15 cellular contexts compared by ENCODE assay signal in the genomic region with DNA sequence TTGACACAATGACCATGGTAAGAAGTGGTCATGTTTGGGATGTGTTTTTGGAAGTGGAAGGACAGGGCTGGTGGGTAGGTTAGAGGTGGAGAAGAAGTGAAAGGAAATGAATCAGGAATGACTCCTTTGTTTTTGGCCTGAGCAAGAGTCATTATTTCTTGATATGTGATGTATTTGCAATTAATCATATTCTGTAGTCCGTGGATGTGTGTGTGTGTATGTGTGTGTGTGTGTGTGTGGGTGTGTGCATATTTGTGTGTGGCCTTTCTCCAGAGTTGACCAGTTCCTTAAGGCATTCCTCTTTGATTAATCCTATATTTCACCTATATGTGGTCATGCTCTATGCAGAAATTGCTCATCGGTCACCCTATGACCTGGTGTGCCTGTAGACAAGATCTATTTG.
DNase-seq lines count a peak whose midpoint lies in the region; ATAC-seq and TF ChIP-seq lines count a peak whose summit lies in the region.
"Had no signal": no experiment of that assay in that cellular context is flagged by ENCODE, and none has a peak within 500 bp of the region (broad histone marks: within the 10 kb centered on the region; RNA-seq: fewer than 3 reads in every experiment).

No MANE protein-coding gene starts in this region.

- CTCF ChIA-PET in GM10248 (lab: Yijun Ruan, JAX): interaction anchor here (1.8 kb wide), 1 partner anchor 24 kb away, joined by 3 read pairs; no protein-coding TSS in a partner anchor

- H3K36me3 Mint-ChIP-seq in natural killer cell: peaks cover 6% of the 10 kb centered on the region
- peaks cover 6% of the 10 kb centered on the region for H3K36me3 Mint-ChIP-seq in natural killer cell treated with Interleukin-12 subunit alpha and Interleukin-12 subunit beta and Interleukin-15 and Interleukin-18, amount 100 ng/mL, for 72 hours
- H3K36me3 Mint-ChIP-seq in activated T-helper 17 cell treated with anti-CD3 and anti-CD28 coated beads, Interleukin-2, amount 50 U/mL, for 72 hours (ENCODE audit: low read depth): no peaks in the 10 kb centered on the region
- peaks cover 7% of the 10 kb centered on the region for H3K36me3 Mint-ChIP-seq in activated T-cell treated with anti-CD3 and anti-CD28 coated beads, Interleukin-2, amount 50 U/mL, for 4 hours (ENCODE audit: insufficient read depth)
- peaks cover 15% of the 10 kb centered on the region for H3K36me3 Mint-ChIP-seq in activated CD4-positive, alpha-beta T cell treated with anti-CD3 and anti-CD28 coated beads, Interleukin-2, amount 10 ng/mL, durations not matched to agents 24 days and 14 days (ENCODE audit: low read depth)

- TF ChIP-seq CTCF in natural killer cell (IDR thresholded peaks at IDR 0.05) (no peak), GM10248 (IDR thresholded peaks at IDR 0.05; ENCODE audit: control extremely low read depth, extremely low read depth, low read depth, missing control alignments) (no peak)

- POLR2A ChIA-PET in GM10248 (lab: Yijun Ruan, JAX): no interaction called here

- H3K9me3 Mint-ChIP-seq in natural killer cell: no peaks in the 10 kb centered on the region
- peaks cover 3% of the 10 kb centered on the region for H3K9me3 Mint-ChIP-seq in natural killer cell treated with Interleukin-12 subunit alpha and Interleukin-12 subunit beta and Interleukin-15 and Interleukin-18, amount 100 ng/mL, for 72 hours
- H3K9me3 Mint-ChIP-seq in activated T-helper 17 cell treated with anti-CD3 and anti-CD28 coated beads, Interleukin-2, amount 50 U/mL, for 72 hours: no peaks in the 10 kb centered on the region
- no peaks in the 10 kb centered on the region for H3K9me3 Mint-ChIP-seq in activated T-cell treated with anti-CD3 and anti-CD28 coated beads, Interleukin-2, amount 50 U/mL, for 4 hours
- H3K9me3 Mint-ChIP-seq in activated CD4-positive, alpha-beta T cell treated with anti-CD3 and anti-CD28 coated beads, Interleukin-2, amount 10 ng/mL, durations not matched to agents 24 days and 14 days: no peaks in the 10 kb centered on the region

- H3K4me3 Mint-ChIP-seq in natural killer cell: no peak overlapping the region
- H3K4me3 Mint-ChIP-seq in natural killer cell treated with Interleukin-12 subunit alpha and Interleukin-12 subunit beta and Interleukin-15 and Interleukin-18, amount 100 ng/mL, for 72 hours: no peak overlapping the region
- no peak overlapping the region for H3K4me3 Mint-ChIP-seq in activated T-helper 17 cell treated with anti-CD3 and anti-CD28 coated beads, Interleukin-2, amount 50 U/mL, for 72 hours
- H3K4me3 Mint-ChIP-seq in activated T-cell treated with anti-CD3 and anti-CD28 coated beads, Interleukin-2, amount 50 U/mL, for 4 hours: no peak overlapping the region
- no peak overlapping the region for H3K4me3 Mint-ChIP-seq in activated CD4-positive, alpha-beta T cell treated with anti-CD3 and anti-CD28 coated beads, Interleukin-2, amount 10 ng/mL, durations not matched to agents 24 days and 14 days
- H3K4me3 Mint-ChIP-seq: stimulated activated naive CD8-positive, alpha-beta T cell treated with anti-CD3 and anti-CD28 coated beads, Interleukin-15, Interleukin-2, amounts not matched to agents 100 ng/mL and 50 ng/mL, for 24 hours had no signal

- peak overlapping the region; percentile 77 to 84 for H3K27ac Mint-ChIP-seq in natural killer cell
- no peak overlapping the region for H3K27ac Mint-ChIP-seq in natural killer cell treated with Interleukin-12 subunit alpha and Interleukin-12 subunit beta and Interleukin-15 and Interleukin-18, amount 100 ng/mL, for 72 hours
- peak overlapping the region; percentile 3 for H3K27ac Mint-ChIP-seq in activated T-helper 17 cell treated with anti-CD3 and anti-CD28 coated beads, Interleukin-2, amount 50 U/mL, for 72 hours
- H3K27ac Mint-ChIP-seq in activated CD4-positive, alpha-beta T cell treated with anti-CD3 and anti-CD28 coated beads, Interleukin-2, amount 10 ng/mL, durations not matched to agents 24 days and 14 days: no peak overlapping the region
- H3K27ac Mint-ChIP-seq: stimulated activated naive CD8-positive, alpha-beta T cell treated with anti-CD3 and anti-CD28 coated beads, Interleukin-15, Interleukin-2, amounts not matched to agents 100 ng/mL and 50 ng/mL, for 24 hours had no signal

- intact Hi-C loops in natural killer cell (cut with micrococcal nuclease): no loop called here
- intact Hi-C loops in activated CD4-positive, alpha-beta T cell treated with anti-CD3 and anti-CD28 coated beads, Interleukin-2, amount 10 ng/mL, durations not matched to agents 24 days and 14 days (cut with micrococcal nuclease): no loop called here

- no peaks in the 10 kb centered on the region for H3K27me3 Mint-ChIP-seq in natural killer cell (ENCODE audit: low read depth in 2 of 2)
- no peaks in the 10 kb centered on the region for H3K27me3 Mint-ChIP-seq in natural killer cell treated with Interleukin-12 subunit alpha and Interleukin-12 subunit beta and Interleukin-15 and Interleukin-18, amount 100 ng/mL, for 72 hours
- H3K27me3 Mint-ChIP-seq in activated T-helper 17 cell treated with anti-CD3 and anti-CD28 coated beads, Interleukin-2, amount 50 U/mL, for 72 hours: no peaks in the 10 kb centered on the region
- no peaks in the 10 kb centered on the region for H3K27me3 Mint-ChIP-seq in activated T-cell treated with anti-CD3 and anti-CD28 coated beads, Interleukin-2, amount 50 U/mL, for 4 hours (ENCODE audit: low read depth)
- H3K27me3 Mint-ChIP-seq in activated CD4-positive, alpha-beta T cell treated with anti-CD3 and anti-CD28 coated beads, Interleukin-2, amount 10 ng/mL, durations not matched to agents 24 days and 14 days: no peaks in the 10 kb centered on the region
- H3K27me3 Mint-ChIP-seq: stimulated activated naive CD8-positive, alpha-beta T cell treated with anti-CD3 and anti-CD28 coated beads, Interleukin-15, Interleukin-2, amounts not matched to agents 100 ng/mL and 50 ng/mL, for 24 hours had no signal

- H3K4me1 Mint-ChIP-seq in natural killer cell: peaks cover 85 to 87% of the 10 kb centered on the region in 2 donors
- H3K4me1 Mint-ChIP-seq in natural killer cell treated with Interleukin-12 subunit alpha and Interleukin-12 subunit beta and Interleukin-15 and Interleukin-18, amount 100 ng/mL, for 72 hours (ENCODE audit: low read depth in 2 of 2): peaks cover 60 to 65% of the 10 kb centered on the region in 2 donors
- H3K4me1 Mint-ChIP-seq in activated T-helper 17 cell treated with anti-CD3 and anti-CD28 coated beads, Interleukin-2, amount 50 U/mL, for 72 hours: peaks cover 41% of the 10 kb centered on the region
- peaks cover 64% of the 10 kb centered on the region for H3K4me1 Mint-ChIP-seq in activated T-cell treated with anti-CD3 and anti-CD28 coated beads, Interleukin-2, amount 50 U/mL, for 4 hours (ENCODE audit: low read depth)
- H3K4me1 Mint-ChIP-seq in activated CD4-positive, alpha-beta T cell treated with anti-CD3 and anti-CD28 coated beads, Interleukin-2, amount 10 ng/mL, durations not matched to agents 24 days and 14 days: peaks cover 32% of the 10 kb centered on the region

- ATAC-seq in natural killer cell: no peak
- ATAC-seq in natural killer cell treated with Interleukin-12 subunit alpha and Interleukin-12 subunit beta and Interleukin-15 and Interleukin-18, amount 100 ng/mL, for 72 hours: no peak
- peak; percentile 30 for ATAC-seq in activated T-helper 17 cell treated with anti-CD3 and anti-CD28 coated beads, Interleukin-2, amount 50 U/mL, for 72 hours (replicated peaks)
- ATAC-seq in HG03159 (IDR thresholded peaks at IDR 0.05; ENCODE audit: unreplicated experiment): no peak
- no peak for ATAC-seq in activated T-cell treated with anti-CD3 and anti-CD28 coated beads, Interleukin-2, amount 50 U/mL, for 4 hours

- no peak for DNase-seq in natural killer cell
- DNase-seq in natural killer cell treated with Interleukin-12 subunit alpha and Interleukin-12 subunit beta and Interleukin-15 and Interleukin-18, amount 100 ng/mL, for 72 hours (ENCODE audit: low spot score): no peak
- peak; percentile 74 for DNase-seq in iris pigment epithelial cell (ENCODE audit: low read depth)
- no peak for DNase-seq in activated T-cell treated with anti-CD3 and anti-CD28 coated beads, Interleukin-2, amount 50 U/mL, for 4 hours
- DNase-seq in GM10248 (ENCODE audit: extremely low spot score): no peak
- DNase-seq in activated CD4-positive, alpha-beta T cell treated with anti-CD3 and anti-CD28 coated beads, Interleukin-2, amount 10 ng/mL, durations not matched to agents 24 days and 14 days: no peak
- DNase-seq: activated CD8-positive, alpha-beta memory T cell treated with anti-CD3 and anti-CD28 coated beads, Interleukin-2, amount 50 U/mL, for 4 hours; AML-193; amygdala; erythroblast; islet precursor cell; stimulated activated CD4-positive, alpha-beta T cell treated with anti-CD3 and anti-CD28 coated beads, Interleukin-2, amount 100 ng/mL, for 48 hours had no signal

Comparison
In these comparisons a context has a peak if more than half of its experiments do, and no peak if none do; other contexts are left out.
1. H3K27ac Mint-ChIP-seq: peak in natural killer cell (2 of 2) and activated T-helper 17 cell treated with anti-CD3 and anti-CD28 coated beads, Interleukin-2, amount 50 U/mL, for 72 hours (single experiment); none in natural killer cell treated with Interleukin-12 subunit alpha and Interleukin-12 subunit beta and Interleukin-15 and Interleukin-18, amount 100 ng/mL, for 72 hours (0 of 2) and activated CD4-positive, alpha-beta T cell treated with anti-CD3 and anti-CD28 coated beads, Interleukin-2, amount 10 ng/mL, durations not matched to agents 24 days and 14 days (single experiment).